ENCODE assay signal across 22 cellular contexts in the genomic region with DNA sequence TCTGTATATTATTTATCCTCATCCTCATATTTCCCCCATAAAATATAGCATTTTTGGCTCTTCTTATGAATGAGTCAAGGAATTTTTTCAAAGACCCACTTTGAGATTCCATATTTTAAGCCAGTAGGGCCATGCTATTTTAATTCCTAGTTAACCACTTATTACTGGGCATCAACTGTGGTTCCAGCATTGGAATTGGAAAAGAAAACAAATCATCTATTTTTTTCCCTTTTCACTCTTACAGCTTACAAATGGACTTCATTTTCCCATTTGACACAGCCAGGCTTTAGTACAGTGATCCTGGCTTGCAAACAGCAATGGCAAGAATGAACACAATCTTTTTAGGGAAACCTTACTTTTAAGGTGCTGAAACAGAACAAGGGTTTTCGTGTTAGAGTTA. TPM values are rescaled to one million over a fixed set of nuclear protein-coding genes. Genes with fewer than 3 reads are reported as not detected.
DNase-seq lines count a peak whose midpoint lies in the region; ATAC-seq and TF ChIP-seq lines count a peak whose summit lies in the region.
"Had no signal": no experiment of that assay in that cellular context is flagged by ENCODE, and none has a peak within 500 bp of the region (broad histone marks: within the 10 kb centered on the region; RNA-seq: fewer than 3 reads in every experiment).

No MANE protein-coding gene starts in this region.

- H3K9me3 ChIP-seq in adrenal gland (replicated peaks in 1 of 3) = no peaks in the 10 kb centered on the region
- H3K9me3 ChIP-seq in smooth muscle cell (replicated peaks; ENCODE audit: low read depth) = no peaks in the 10 kb centered on the region
- H3K9me3 ChIP-seq in lower lobe of right lung = no peaks in the 10 kb centered on the region
- H3K9me3 ChIP-seq: BLaER1 had no signal

- H3K4me1 ChIP-seq in adrenal gland (replicated peaks in 1 of 2) (peaks cover 10 to 35% of the 10 kb centered on the region in 2 donors), smooth muscle cell (ENCODE audit: low read depth) (no peaks in the 10 kb centered on the region), lower lobe of right lung (no peaks in the 10 kb centered on the region)

- H3K79me2 ChIP-seq in smooth muscle cell (ENCODE audit: low read depth) = no peaks in the 10 kb centered on the region

- TF ChIP-seq POLR2A in adrenal gland (IDR thresholded peaks at IDR 0.05) = no peak

- H3K27me3 ChIP-seq in adrenal gland (no peaks in the 10 kb centered on the region), smooth muscle cell (ENCODE audit: low read depth) (no peaks in the 10 kb centered on the region), lower lobe of right lung (ENCODE audit: low read depth) (no peaks in the 10 kb centered on the region)
- H3K27me3 ChIP-seq: BLaER1 had no signal

- H3K36me3 ChIP-seq in adrenal gland (replicated peaks in 1 of 2) (no peaks in the 10 kb centered on the region), smooth muscle cell (ENCODE audit: low read depth) (no peaks in the 10 kb centered on the region), lower lobe of right lung (no peaks in the 10 kb centered on the region)
- H3K36me3 ChIP-seq: BLaER1 had no signal

- H3K4me3 ChIP-seq in adrenal gland (no peak overlapping the region), smooth muscle cell (no peak overlapping the region), lower lobe of right lung (no peak overlapping the region)
- H3K4me3 ChIP-seq: BLaER1, GM12878, GM23338, SK-N-MC had no signal

- peak overlapping the region in 3 of 5 donors; percentile 30 to 75 (median 69) for H3K27ac ChIP-seq in adrenal gland
- peak overlapping the region; percentile 11 for H3K27ac ChIP-seq in smooth muscle cell (ENCODE audit: low read depth)
- H3K27ac ChIP-seq in lower lobe of right lung = no peak overlapping the region
- H3K27ac ChIP-seq: BLaER1, SK-N-MC had no signal

- ATAC-seq in lower lobe of right lung (no peak), left colon (no peak)
- ATAC-seq: GM12878, GM23338, Panc1 had no signal

- peak overlapping the region; percentile 23 for H3K4me2 ChIP-seq in smooth muscle cell
- H3K4me2 ChIP-seq: BLaER1, GM23338 had no signal

- intact Hi-C loops in adrenal gland (cut with DNase I) = no loop called here
- intact Hi-C loops in lower lobe of right lung (cut with DNase I) = no loop called here
- intact Hi-C loops in left colon (cut with DNase I, micrococcal nuclease) = no loop called here

- TF ChIP-seq CTCF in adrenal gland (IDR thresholded peaks at IDR 0.05) (no peak), smooth muscle cell (IDR thresholded peaks at IDR 0.05; ENCODE audit: borderline replicate concordance, insufficient read depth, poor library complexity, severe bottlenecking) (no peak), lower lobe of right lung (IDR thresholded peaks at IDR 0.05) (no peak)

- DNase-seq in EH (ENCODE audit: low read depth) (peak; percentile 78), adrenal gland (no peak), fibroblast of peridontal ligament (ENCODE audit: extremely low read depth) (peak; percentile 85), smooth muscle cell (lab: John Stamatoyannopoulos, UW; ENCODE audit: unreplicated experiment) (no peak), lower lobe of right lung (no peak), SIG-M5 treated with dmso at 0.1 percent for 504 hours (lab: John Stamatoyannopoulos, UW; ENCODE audit: unreplicated experiment) (no peak), left colon (no peak)
- no peak for DNase-seq in activated effector memory CD4-positive, alpha-beta T cell treated with Interleukin-2 at 50 U/mL for 16 hours
- DNase-seq: CD4-positive, CD25-positive, alpha-beta regulatory T cell; GDM1; H9; KG1; MM.1S; NCI-H2029; NCI-H446 treated with DMSO at 0.1 percent for 48 hours; NCI-H69; SHP77 treated with DMSO at 0.1 percent for 48 hours had no signal

- H3K9ac ChIP-seq in smooth muscle cell (ENCODE audit: low read depth) = no peak overlapping the region
- H3K9ac ChIP-seq: BLaER1 had no signal

- 88 to 100% (median 95%) methylated on average over 1 of the region's 1 CpG for WGBS in adrenal gland, 4 donors
- WGBS in smooth muscle cell (ENCODE audit: low lambda C conversion rate) = 95% methylated on average over 1 of the region's 1 CpG

- H4K20me1 ChIP-seq in smooth muscle cell (ENCODE audit: low read depth) = no peaks in the 10 kb centered on the region
- H4K20me1 ChIP-seq: BLaER1 had no signal

- no peaks in the 10 kb centered on the region for H3F3A ChIP-seq in smooth muscle cell (ENCODE audit: low read depth)

- no peak overlapping the region for H2AFZ ChIP-seq in smooth muscle cell (ENCODE audit: low read depth)
- H2AFZ ChIP-seq: GM23338 had no signal

RNA-seq across cellular contexts. Expression of a gene that starts 19.4 kb away (rescaled TPM):
- total RNA-seq in adrenal gland = 10 to 100 TPM; 10.9 to 39.6 (median 32.1) TPM
- polyA plus RNA-seq in adrenal gland = 10 to 100 TPM in 1 of 3 donors, 1 to 10 TPM in 2; 4.5 to 25.9 (median 7.1) TPM
- 5.0 and 8.7 TPM in 2 replicates for total RNA-seq in smooth muscle cell
- 2.1 and 3.2 TPM in 2 replicates for polyA plus RNA-seq in smooth muscle cell
- total RNA-seq in lower lobe of right lung = 12.1 TPM
- total RNA-seq in left colon = 10 to 100 TPM; 15.3 to 28.7 TPM

Comparison
In these comparisons a context has a peak if more than half of its experiments do, and no peak if none do; other contexts are left out.
1. DNase-seq: peak in EH (single experiment) and fibroblast of peridontal ligament (single experiment); none in adrenal gland (0 of 7), smooth muscle cell (single experiment), lower lobe of right lung (single experiment), SIG-M5 treated with dmso at 0.1 percent for 504 hours (single experiment), activated effector memory CD4-positive, alpha-beta T cell treated with Interleukin-2 at 50 U/mL for 16 hours (single experiment) and left colon (0 of 2).